8 cellular contexts compared by ENCODE assay signal in genomic region chr9:96853711-96854072, GRCh38. TPM values are rescaled to one million over a fixed set of nuclear protein-coding genes. Genes with fewer than 3 reads are reported as not detected.
DNase-seq lines count a peak whose midpoint lies in the region; ATAC-seq, FAIRE-seq and TF ChIP-seq lines count a peak whose summit lies in the region.

No MANE protein-coding gene starts in this region.

- H3K4me3 ChIP-seq in K562 (peak overlapping the region; percentile 70), thoracic aorta (peak overlapping the region; percentile 87)

- H3K27ac ChIP-seq in K562 (ENCODE audit: extremely low read depth, low read depth, low read length) = peak overlapping the region; percentile 49
- H3K27ac ChIP-seq in thoracic aorta = peak overlapping the region in 1 of 2 donors; percentile 65

- H3K4me1 ChIP-seq in K562 (replicated peaks in 1 of 2; ENCODE audit: control insufficient read depth in 2 of 2, insufficient read depth in 2 of 2, low read length in 2 of 2) (peaks cover 15 to 32% of the 10 kb centered on the region in 2 experiments), thoracic aorta (ENCODE audit: control insufficient read depth in 1 of 2, low read depth in 2 of 2) (peaks cover 20 to 31% of the 10 kb centered on the region in 2 donors)

- no peaks in the 10 kb centered on the region for H3K9me1 ChIP-seq in K562 (ENCODE audit: control insufficient read depth, insufficient read depth, low read length)

- H3K9ac ChIP-seq in K562 (ENCODE audit: insufficient read depth in 1 of 2, low read depth in 2 of 2, low read length in 2 of 2) = peak overlapping the region; percentile 67 to 90

- H3K4me1 Mint-ChIP-seq in Calu3 (ENCODE audit: low read depth, unreplicated experiment) = no peaks in the 10 kb centered on the region

- H3K9me3 ChIP-seq in K562 (replicated peaks; ENCODE audit: control insufficient read depth, insufficient read depth, low read depth, low read length) = no peaks in the 10 kb centered on the region
- H3K9me3 ChIP-seq in thoracic aorta = no peaks in the 10 kb centered on the region

- in situ Hi-C loops in K562 (cut with MboI) = loop anchor here (10.0 kb wide), 2 partner anchors 561 to 751 kb away; partner anchors contain the start of gene TDRD7

- TF ChIP-seq POLR2A in K562 (conservative IDR thresholded peaks at IDR 0.05) = no peak

- peak overlapping the region; percentile 92 for H2AFZ ChIP-seq in K562 (ENCODE audit: low read depth, low read length)

- intact Hi-C loops in Calu3 (cut with micrococcal nuclease; ENCODE audit: unreplicated experiment) = loop anchor here (10.0 kb wide), 1 partner anchor 381 kb away; no protein-coding TSS in a partner anchor
- intact Hi-C loops in K562 (cut with micrococcal nuclease) = loop anchor here (5.0 to 10.0 kb wide), 3 partner anchors 76 to 381 kb away; partner anchors contain the start of gene ZNF510
- intact Hi-C loops in left colon (cut with DNase I, micrococcal nuclease) = no loop called here

- ATAC-seq in GM21447 (IDR thresholded peaks at IDR 0.05; ENCODE audit: unreplicated experiment) = peak; percentile 26
- peak; percentile 18 for ATAC-seq in K562
- peak; percentile 28 for ATAC-seq in left colon
- ATAC-seq in thoracic aorta (ENCODE audit: insufficient number of reproducible peaks, low FRiP score, low read depth) = peak; percentile 2

- H3K27me3 ChIP-seq in K562 (ENCODE audit: control insufficient read depth in 2 of 2, insufficient read depth in 2 of 2, low read length in 2 of 2) (no peaks in the 10 kb centered on the region), thoracic aorta (replicated peaks; ENCODE audit: insufficient read depth) (no peaks in the 10 kb centered on the region)

- H4K20me1 ChIP-seq in K562 (replicated peaks; ENCODE audit: control insufficient read depth, insufficient read depth, low read length) = no peaks in the 10 kb centered on the region

- POLR2A ChIA-PET in K562 (lab: Yijun Ruan, JAX) = interaction anchor here (0.8 to 1.4 kb wide), 3 partner anchors 9 to 412 kb away, joined by 3 to 6 read pairs (median 3); no protein-coding TSS in a partner anchor

- H3K79me2 ChIP-seq in K562 (ENCODE audit: control insufficient read depth, insufficient read depth, low read length) = peaks cover 30% of the 10 kb centered on the region

- no peaks in the 10 kb centered on the region for H3K27me3 Mint-ChIP-seq in Calu3 (ENCODE audit: unreplicated experiment)

- no peak for TF ChIP-seq RAD21 in K562 (CRISPR knock-in tag; conservative IDR thresholded peaks at IDR 0.05 in 1 of 2, IDR thresholded peaks at IDR 0.05 in 1 of 2)

- DNase-seq in Calu3 = no peak
- DNase-seq in KG1 (lab: John Stamatoyannopoulos, UW) = peak; percentile 6
- peak in 1 of 4 experiments; percentile 19 for DNase-seq in K562 (ENCODE audit: extremely low read depth in 1 of 4, low spot score in 3 of 4)
- no peak for DNase-seq in left colon
- DNase-seq in thoracic aorta (ENCODE audit: low spot score) = no peak
- DNase-seq in cerebellar nuclear complex (lab: John Stamatoyannopoulos, UW) = no peak
- no peak for DNase-seq in OCI-M2 (lab: John Stamatoyannopoulos, UW; ENCODE audit: unreplicated experiment)

- H3K36me3 Mint-ChIP-seq in Calu3 (ENCODE audit: insufficient read depth, unreplicated experiment) = peaks cover 10% of the 10 kb centered on the region

- peak overlapping the region; percentile 98 for H3K4me3 Mint-ChIP-seq in Calu3 (ENCODE audit: low read depth, unreplicated experiment)

- BruUV-seq in Calu3 (replicated peaks; lab: Mats Ljungman, UMichigan) (no TSS peak), K562 (replicated peaks; lab: Mats Ljungman, UMichigan) (no TSS peak)

- H3K4me2 ChIP-seq in K562 (ENCODE audit: insufficient read depth, low read length) = peak overlapping the region; percentile 96

- CTCF ChIA-PET in Calu3 (lab: Charles Lee) (no interaction called here), K562 (lab: Yijun Ruan, JAX; ENCODE audit: low intra/inter-chr PET ratio) (no interaction called here)

- H3K36me3 ChIP-seq in K562 (ENCODE audit: control insufficient read depth, insufficient read depth, low read length) = no peaks in the 10 kb centered on the region
- no peaks in the 10 kb centered on the region for H3K36me3 ChIP-seq in thoracic aorta

- FAIRE-seq in K562 (lab: Jason Lieb, UNC) = peak; percentile 63

- no peaks in the 10 kb centered on the region for H3K9me3 Mint-ChIP-seq in Calu3 (ENCODE audit: low read depth, unreplicated experiment)

- TF ChIP-seq CTCF in Calu3 (IDR thresholded peaks at IDR 0.05; ENCODE audit: unreplicated experiment) (no peak), K562 (IDR thresholded peaks at IDR 0.05 in 2 of 3, conservative IDR thresholded peaks at IDR 0.05 in 1 of 3; ENCODE audit: insufficient read depth in 2 of 3, low read depth in 1 of 3, low read length in 3 of 3) (no peak), thoracic aorta (IDR thresholded peaks at IDR 0.05) (no peak)

- no peak for TF ChIP-seq EP300 in K562 (IDR thresholded peaks at IDR 0.05; ENCODE audit: low read length)

- WGBS in K562 (ENCODE audit: insufficient coverage, low coverage, missing lambda C conversion rate) = under 1% methylated on average over 9 of the region's 9 CpGs

- no peak overlapping the region for H3K27ac Mint-ChIP-seq in Calu3 (ENCODE audit: unreplicated experiment)

TF ChIP-seq in K562, 482 proteins besides CTCF, POLR2A, EP300 and RAD21:
- TF ChIP-seq MTA2 (IDR thresholded peaks at IDR 0.05; ENCODE audit: low read depth) (no peak), SMAD2 (IDR thresholded peaks at IDR 0.05; ENCODE audit: low read depth, low read length) (no peak), KDM5B (IDR thresholded peaks at IDR 0.05; ENCODE audit: insufficient replicate concordance, low read depth, low read length) (peak; percentile 17), TCF3 (CRISPR knock-in tag; IDR thresholded peaks at IDR 0.05) (no peak), ZNF3 (CRISPR knock-in tag; IDR thresholded peaks at IDR 0.05) (no peak)

RNA-seq across cellular contexts. Expression of gene ZNF782, which starts 0.6 kb away (rescaled TPM):
- 4.7 and 4.8 TPM in 2 replicates for total RNA-seq in Calu3 (2022)
- 4.7 and 25.6 TPM in 2 replicates for total RNA-seq in K562 (2011; cell fraction: chromatin; rRNA removed; ENCODE audit: low replicate concordance)
- 3.8 and 6.7 TPM in 2 replicates for total RNA-seq in K562 (2011; cell fraction: nucleolus; rRNA removed)
- 7.1 and 7.6 TPM in 2 replicates for total RNA-seq in K562 (2011; cell fraction: nucleoplasm; rRNA removed)
- 4.3 and 5.1 TPM in 2 replicates for total RNA-seq in K562 (2014; rRNA removed)
- total RNA-seq in K562 (2014; rRNA removed; fragmentation: Illumina TruSeq; extraction: Trizol) = 6.0 and 6.4 TPM in 2 replicates
- total RNA-seq in K562 (2015; rRNA removed; fragmentation: Illumina TruSeq; extraction: Trizol) = 7.1 and 8.8 TPM in 2 replicates
- 4.5 and 4.9 TPM in 2 replicates for total RNA-seq in K562 (2021)
- 4.5 and 4.6 TPM in 2 replicates for polyA plus RNA-seq in K562 (2011; rRNA removed)
- 1.0 and 1.2 TPM in 2 replicates for polyA plus RNA-seq in K562 (2011; cell fraction: cytosol; rRNA removed)
- polyA plus RNA-seq in K562 (2011; cell fraction: nucleus; rRNA removed) = 7.1 and 9.6 TPM in 2 replicates
- polyA plus RNA-seq in K562 (2012) = 2.4 and 3.2 TPM in 2 replicates
- 3.9 and 4.2 TPM in 2 replicates for polyA plus RNA-seq in K562 (2014; fragmentation: Illumina TruSeq; extraction: Trizol)
- polyA plus RNA-seq in K562 (2014; fragmentation: Nextera tagmentation; extraction: Ambion mirVana) = under 1 TPM; 0.38 to 0.55 TPM
- 3.2 and 5.3 TPM in 2 replicates for polyA plus RNA-seq in K562 (2014; rRNA removed)
- 7.2 and 12.4 TPM in 2 replicates for polyA minus RNA-seq in K562 (2011; rRNA and poly(A)+ RNA removed)
- polyA minus RNA-seq in K562 (2011; cell fraction: cytosol; rRNA and poly(A)+ RNA removed) = 1.4 and 3.0 TPM in 2 replicates
- polyA minus RNA-seq in K562 (2011; cell fraction: nucleus; rRNA and poly(A)+ RNA removed) = 6.1 and 11.3 TPM in 2 replicates
- 1 to 10 TPM; 4.5 to 5.1 TPM for total RNA-seq in left colon
- total RNA-seq in thoracic aorta = 10 to 100 TPM; 11.1 to 22.4 TPM

Comparison
In these comparisons a context has a peak if more than half of its experiments do, and no peak if none do; other contexts are left out.
1. intact Hi-C loops: an anchor here in Calu3 (10.0 kb wide) and K562 (5.0 to 10.0 kb wide); none called in left colon.